Comparison of ENCODE assay signal across 17 cellular contexts in the genomic region with DNA sequence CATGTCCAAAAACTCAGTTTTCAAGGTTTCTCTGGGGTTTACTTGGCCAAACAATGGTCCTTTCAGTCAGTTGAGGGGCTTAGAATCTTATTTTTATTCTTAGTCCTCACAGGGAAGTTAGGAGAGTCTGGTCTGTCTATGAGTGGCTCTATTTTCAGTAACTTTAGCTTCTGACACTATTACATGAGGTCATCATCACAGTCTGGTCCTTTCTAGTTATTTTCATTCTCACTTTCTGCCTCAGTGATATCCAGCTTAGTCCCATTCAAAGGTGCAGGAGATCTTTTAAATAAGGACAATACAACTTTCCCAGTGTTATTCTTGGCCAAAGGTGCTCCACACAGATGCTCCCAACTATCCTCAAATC. TPM values are rescaled to one million over a fixed set of nuclear protein-coding genes. Genes with fewer than 3 reads are reported as not detected.
DNase-seq lines count a peak whose midpoint lies in the region; ATAC-seq and TF ChIP-seq lines count a peak whose summit lies in the region.
"Had no signal": no experiment of that assay in that cellular context is flagged by ENCODE, and none has a peak within 500 bp of the region (broad histone marks: within the 10 kb centered on the region; RNA-seq: fewer than 3 reads in every experiment).

No MANE protein-coding gene starts in this region.

- H3K36me3 ChIP-seq in left ventricle myocardium inferior (no peaks in the 10 kb centered on the region), right atrium auricular region (no peaks in the 10 kb centered on the region), thoracic aorta (no peaks in the 10 kb centered on the region)
- H3K36me3 ChIP-seq: SJCRH30 had no signal

- ATAC-seq in GM21737 (IDR thresholded peaks at IDR 0.05; ENCODE audit: unreplicated experiment) (peak; percentile 30), HG03196 (IDR thresholded peaks at IDR 0.05; ENCODE audit: unreplicated experiment) (peak; percentile 48), thoracic aorta (ENCODE audit: insufficient number of reproducible peaks, low FRiP score, low read depth) (no peak)
- ATAC-seq: activated CD4-positive, alpha-beta T cell treated with anti-CD3 and anti-CD28 coated beads for 36 hours; stimulated activated naive CD8-positive, alpha-beta T cell treated with anti-CD3 and anti-CD28 coated beads, Interleukin-15, Interleukin-2, amounts not matched to agents 100 U/mL and 50 U/mL, for 24 hours had no signal

- TF ChIP-seq CTCF in left ventricle myocardium inferior (IDR thresholded peaks at IDR 0.05; ENCODE audit: borderline replicate concordance) (no peak), right atrium auricular region (IDR thresholded peaks at IDR 0.05) (no peak), thoracic aorta (IDR thresholded peaks at IDR 0.05) (no peak)

- peak overlapping the region; percentile 59 for H3K27ac ChIP-seq in left ventricle myocardium inferior (replicated peaks)
- H3K27ac ChIP-seq in right atrium auricular region, result peak overlapping the region in 1 of 2 donors; percentile 42
- H3K27ac ChIP-seq in thoracic aorta, result peak overlapping the region; percentile 39 to 55
- H3K27ac ChIP-seq: KMS-11, SJCRH30 had no signal

- no peak overlapping the region for H3K4me3 ChIP-seq in left ventricle myocardium inferior
- no peak overlapping the region for H3K4me3 ChIP-seq in right atrium auricular region
- H3K4me3 ChIP-seq in thoracic aorta, result no peak overlapping the region
- H3K4me3 ChIP-seq: SJCRH30 had no signal

- intact Hi-C loops in left ventricle myocardium inferior (cut with micrococcal nuclease), result no loop called here

- DNase-seq in left ventricle myocardium inferior (no peak), right atrium auricular region (ENCODE audit: low spot score) (no peak), thoracic aorta (ENCODE audit: low spot score) (no peak), OCI-M2 (lab: John Stamatoyannopoulos, UW; ENCODE audit: unreplicated experiment) (no peak), AML-193 (lab: John Stamatoyannopoulos, UW) (no peak), hepatic stellate cell (ENCODE audit: low spot score) (no peak)
- DNase-seq: activated CD4-positive, alpha-beta T cell treated with anti-CD3 and anti-CD28 coated beads for 36 hours; activated gamma-delta T cell; cerebellar nuclear complex; kidney glomerular epithelial cell; NCI-H345; SJCRH30; stimulated activated CD4-positive, alpha-beta T cell treated with anti-CD3 and anti-CD28 coated beads, Interleukin-15, amount 100 ng/mL, for 24 hours; stimulated activated naive CD8-positive, alpha-beta T cell treated with anti-CD3 and anti-CD28 coated beads, Interleukin-15, Interleukin-2, amounts not matched to agents 100 U/mL and 50 U/mL, for 24 hours had no signal

- H3K9me3 ChIP-seq in left ventricle myocardium inferior (replicated peaks), result no peaks in the 10 kb centered on the region
- H3K9me3 ChIP-seq in right atrium auricular region, result no peaks in the 10 kb centered on the region
- no peaks in the 10 kb centered on the region for H3K9me3 ChIP-seq in thoracic aorta

- H3K4me1 ChIP-seq in left ventricle myocardium inferior (peaks cover 27% of the 10 kb centered on the region), right atrium auricular region (peaks cover 0 to 12% of the 10 kb centered on the region in 2 donors), thoracic aorta (ENCODE audit: control insufficient read depth in 1 of 2, low read depth in 2 of 2) (peaks cover 11 to 25% of the 10 kb centered on the region in 2 donors)
- H3K4me1 ChIP-seq: SJCRH30 had no signal

- no peaks in the 10 kb centered on the region for H3K27me3 ChIP-seq in left ventricle myocardium inferior (ENCODE audit: low read depth)
- H3K27me3 ChIP-seq in right atrium auricular region, result no peaks in the 10 kb centered on the region
- H3K27me3 ChIP-seq in thoracic aorta (replicated peaks; ENCODE audit: insufficient read depth), result no peaks in the 10 kb centered on the region
- H3K27me3 ChIP-seq: SJCRH30 had no signal

RNA-seq across cellular contexts. Expression of a gene that starts 30.0 kb away (rescaled TPM):
- total RNA-seq in left ventricle myocardium inferior (31.2 TPM), right atrium auricular region (10 to 100 TPM; 16.0 to 21.8 TPM), thoracic aorta (1 to 10 TPM; 6.5 to 9.9 TPM)
